Comparison of ENCODE assay signal across 18 cellular contexts in genomic region chr2:175035806-175036205, GRCh38. TPM values are rescaled to one million over a fixed set of nuclear protein-coding genes. Genes with fewer than 3 reads are reported as not detected.
DNase-seq lines count a peak whose midpoint lies in the region; ATAC-seq and TF ChIP-seq lines count a peak whose summit lies in the region.
"Had no signal": no experiment of that assay in that cellular context is flagged by ENCODE, and none has a peak within 500 bp of the region (broad histone marks: within the 10 kb centered on the region; RNA-seq: fewer than 3 reads in every experiment).

No MANE protein-coding gene starts in this region.

- H3K79me2 ChIP-seq in DND-41 (ENCODE audit: insufficient read depth, low read length), result no peaks in the 10 kb centered on the region

- no peak overlapping the region for H2BK5ac ChIP-seq in neuronal stem cell (ENCODE audit: low read length)

- H3K36me3 Mint-ChIP-seq in HFFc6 (ENCODE audit: low read depth) (no peaks in the 10 kb centered on the region), T-helper 17 cell (ENCODE audit: low read depth) (no peaks in the 10 kb centered on the region)
- H3K36me3 Mint-ChIP-seq: CD4-positive, alpha-beta memory T cell had no signal

- ATAC-seq in DND-41 (ENCODE audit: insufficient read depth, low read depth), result no peak
- ATAC-seq in T-helper 17 cell, result no peak
- ATAC-seq in GM21737 (IDR thresholded peaks at IDR 0.05; ENCODE audit: unreplicated experiment), result no peak
- ATAC-seq: HCT116 had no signal

- no peak overlapping the region for H4K91ac ChIP-seq in neuronal stem cell (ENCODE audit: low read depth, low read length, poor library complexity)

- H2AFZ ChIP-seq in DND-41 (ENCODE audit: low read depth, low read length), result peak overlapping the region; percentile 18
- peak overlapping the region; percentile 50 for H2AFZ ChIP-seq in neuronal stem cell (ENCODE audit: low read length)

- H3K27ac ChIP-seq in DND-41 (ENCODE audit: low read length) (no peak overlapping the region), neuronal stem cell (replicated peaks; ENCODE audit: low read length) (no peak overlapping the region), prostate gland (no peak overlapping the region)
- H3K27ac ChIP-seq: HL-60 had no signal

- no peak for TF ChIP-seq POLR2A in prostate gland (IDR thresholded peaks at IDR 0.05)

- H3K36me3 ChIP-seq in DND-41 (ENCODE audit: insufficient read depth, low read length) (no peaks in the 10 kb centered on the region), neuronal stem cell (replicated peaks in 1 of 2; ENCODE audit: control insufficient read depth in 2 of 2, insufficient read depth in 2 of 2, low read length in 2 of 2) (no peaks in the 10 kb centered on the region), prostate gland (no peaks in the 10 kb centered on the region)

- H2BK120ac ChIP-seq in neuronal stem cell (ENCODE audit: low read depth, low read length), result no peak overlapping the region

- H3K9me3 Mint-ChIP-seq in HFFc6, result no peaks in the 10 kb centered on the region
- H3K9me3 Mint-ChIP-seq: CD4-positive, alpha-beta memory T cell; IgD-negative memory B cell had no signal

- H4K20me1 ChIP-seq in DND-41 (ENCODE audit: insufficient read depth, low read length), result no peaks in the 10 kb centered on the region

- no CpG with 5 or more reads among the region's 3 CpGs for WGBS in neuronal stem cell (ENCODE audit: extremely low coverage in 2 of 2, insufficient read length in 2 of 2, insufficient replicate concordance in 1 of 2), 2 donors
- WGBS in prostate gland, result 79% methylated on average over 3 of the region's 3 CpGs

- no peak overlapping the region for H3K4me3 ChIP-seq in DND-41 (ENCODE audit: low read depth in 1 of 2, low read length in 2 of 2)
- H3K4me3 ChIP-seq in neuronal stem cell (ENCODE audit: low read length in 2 of 2), result no peak overlapping the region
- no peak overlapping the region for H3K4me3 ChIP-seq in prostate gland

- H3K27me3 ChIP-seq in DND-41 (ENCODE audit: insufficient read depth, low read length, poor library complexity) (no peaks in the 10 kb centered on the region), neuronal stem cell (ENCODE audit: control insufficient read depth in 3 of 3, insufficient read depth in 3 of 3, low read depth in 1 of 3, low read length in 3 of 3) (no peaks in the 10 kb centered on the region), prostate gland (replicated peaks; ENCODE audit: insufficient read depth) (no peaks in the 10 kb centered on the region)

- no peak overlapping the region for H3K4me2 ChIP-seq in DND-41 (ENCODE audit: insufficient read depth, low read length)
- no peak overlapping the region for H3K4me2 ChIP-seq in neuronal stem cell (ENCODE audit: insufficient read depth, low read length, poor library complexity, severe bottlenecking)

- peak overlapping the region; percentile 6 for H3K4me3 Mint-ChIP-seq in HFFc6
- H3K4me3 Mint-ChIP-seq in T-helper 17 cell, result peak overlapping the region; percentile 69

- peak overlapping the region; percentile 12; the same call in 1 of the 2 replicates for H3K27ac Mint-ChIP-seq in HFFc6
- H3K27ac Mint-ChIP-seq in T-helper 17 cell, result no peak overlapping the region

- H3K4ac ChIP-seq in neuronal stem cell (ENCODE audit: low read length), result no peak overlapping the region

- no peak overlapping the region for H3K14ac ChIP-seq in neuronal stem cell (ENCODE audit: low read length)

- peaks cover 6% of the 10 kb centered on the region; the same call in 1 of the 2 replicates for H3K4me1 ChIP-seq in DND-41 (ENCODE audit: insufficient read depth, low read length)
- peaks cover 0 to 5% of the 10 kb centered on the region in 2 donors for H3K4me1 ChIP-seq in neuronal stem cell (ENCODE audit: control insufficient read depth in 2 of 2, insufficient read depth in 1 of 2, low read depth in 1 of 2, low read length in 2 of 2)
- H3K4me1 ChIP-seq in prostate gland (replicated peaks), result no peaks in the 10 kb centered on the region

- H3K4me1 Mint-ChIP-seq in HFFc6 (ENCODE audit: low read depth) (peaks cover 19% of the 10 kb centered on the region), T-helper 17 cell (peaks cover 12% of the 10 kb centered on the region)

- H3K9me3 ChIP-seq in DND-41 (ENCODE audit: insufficient read depth, low read length, severe bottlenecking), result no peaks in the 10 kb centered on the region
- no peaks in the 10 kb centered on the region for H3K9me3 ChIP-seq in T-helper 17 cell (ENCODE audit: control insufficient read depth, low read length, poor library complexity, severe bottlenecking)
- H3K9me3 ChIP-seq in neuronal stem cell (replicated peaks in 1 of 2; ENCODE audit: control insufficient read depth in 2 of 2, insufficient read depth in 1 of 2, low read depth in 1 of 2, low read length in 2 of 2), result no peaks in the 10 kb centered on the region
- H3K9me3 ChIP-seq in prostate gland, result no peaks in the 10 kb centered on the region
- H3K9me3 ChIP-seq: Caco-2 had no signal

- intact Hi-C loops in prostate gland (cut with DNase I), result no loop called here

- no peak overlapping the region for H3K9ac ChIP-seq in DND-41 (ENCODE audit: low read depth, low read length)
- no peak overlapping the region for H3K9ac ChIP-seq in neuronal stem cell (ENCODE audit: low read depth, low read length, poor library complexity)

- H2BK12ac ChIP-seq in neuronal stem cell (ENCODE audit: low read length), result no peak overlapping the region

- H2AK5ac ChIP-seq in neuronal stem cell (ENCODE audit: low read depth, low read length), result no peak overlapping the region

- no peaks in the 10 kb centered on the region for H3K79me1 ChIP-seq in neuronal stem cell (ENCODE audit: low read depth, low read length)

- TF ChIP-seq CTCF in DND-41 (IDR thresholded peaks at IDR 0.05; ENCODE audit: borderline replicate concordance, extremely low read depth, low read length, poor library complexity, severe bottlenecking) (no peak), HFFc6 (IDR thresholded peaks at IDR 0.05) (no peak), prostate gland (IDR thresholded peaks at IDR 0.05) (no peak)

- H3K23ac ChIP-seq in neuronal stem cell (ENCODE audit: low read depth, low read length, poor library complexity), result no peak overlapping the region

- DNase-seq in DND-41 (no peak), HFFc6 (peak; percentile 4), T-helper 17 cell (no peak), neuronal stem cell (ENCODE audit: low spot score) (no peak), prostate gland (ENCODE audit: low spot score) (no peak), activated T-cell treated with anti-CD3 and anti-CD28 coated beads for 4 hours (no peak)
- DNase-seq: C1 segment of cervical spinal cord, Caco-2, DMS 273 treated with DMSO at 0.1 percent for 48 hours, DMS79 treated with DMSO at 0.1 percent for 48 hours, NCI-H1930, NCI-H526 treated with DMSO at 0.1 percent for 48 hours, SHP77 treated with DMSO at 0.1 percent for 48 hours had no signal

- H3K27me3 Mint-ChIP-seq in HFFc6 (ENCODE audit: insufficient read depth) (no peaks in the 10 kb centered on the region), T-helper 17 cell (peaks cover 5% of the 10 kb centered on the region)
- H3K27me3 Mint-ChIP-seq: CD4-positive, alpha-beta memory T cell; IgD-negative memory B cell had no signal

- H2BK15ac ChIP-seq in neuronal stem cell (ENCODE audit: low read length), result no peak overlapping the region

- no peak overlapping the region for H4K8ac ChIP-seq in neuronal stem cell (ENCODE audit: low read depth, low read length)

- no peak overlapping the region for H3K18ac ChIP-seq in neuronal stem cell (ENCODE audit: low read length)

RNA-seq across cellular contexts. Expression of gene CHN1, which starts 30.6 kb away (rescaled TPM):
- total RNA-seq in HFFc6 (2021; fragmentation: NEBNext Ultra II Directional; extraction: Animal tissue kit (Norgen Biotek cat#: 25700)), result 100 to 1,000 TPM in 1 of 6 experiments, 10 to 100 TPM in 5; 85.5 to 104 (median 97.2) TPM
- total RNA-seq in T-helper 17 cell (10 to 100 TPM; 16.5 to 16.6 TPM), prostate gland (10 to 100 TPM in 1 of 2 donors, 1 to 10 TPM in 1; 7.8 to 20.1 TPM)
- polyA plus RNA-seq in neuronal stem cell (2013, experiment 1 of 2), result 39.8 TPM
- 38.8 TPM for polyA plus RNA-seq in neuronal stem cell (2013, experiment 2 of 2)
- polyA plus RNA-seq: IgD-negative memory B cell had no signal

Comparison
In these comparisons a context has a peak if more than half of its experiments do, and no peak if none do; other contexts are left out.
1. RNA of gene CHN1, which starts 30.6 kb away (total RNA-seq): 85.5 to 104 TPM in HFFc6; 7.8 to 20.1 TPM in prostate gland and 16.5 to 16.6 TPM in T-helper 17 cell; every median in the first group is over 4 times any median in the second.